Comparison of ENCODE assay signal across 8 cellular contexts in the genomic region with DNA sequence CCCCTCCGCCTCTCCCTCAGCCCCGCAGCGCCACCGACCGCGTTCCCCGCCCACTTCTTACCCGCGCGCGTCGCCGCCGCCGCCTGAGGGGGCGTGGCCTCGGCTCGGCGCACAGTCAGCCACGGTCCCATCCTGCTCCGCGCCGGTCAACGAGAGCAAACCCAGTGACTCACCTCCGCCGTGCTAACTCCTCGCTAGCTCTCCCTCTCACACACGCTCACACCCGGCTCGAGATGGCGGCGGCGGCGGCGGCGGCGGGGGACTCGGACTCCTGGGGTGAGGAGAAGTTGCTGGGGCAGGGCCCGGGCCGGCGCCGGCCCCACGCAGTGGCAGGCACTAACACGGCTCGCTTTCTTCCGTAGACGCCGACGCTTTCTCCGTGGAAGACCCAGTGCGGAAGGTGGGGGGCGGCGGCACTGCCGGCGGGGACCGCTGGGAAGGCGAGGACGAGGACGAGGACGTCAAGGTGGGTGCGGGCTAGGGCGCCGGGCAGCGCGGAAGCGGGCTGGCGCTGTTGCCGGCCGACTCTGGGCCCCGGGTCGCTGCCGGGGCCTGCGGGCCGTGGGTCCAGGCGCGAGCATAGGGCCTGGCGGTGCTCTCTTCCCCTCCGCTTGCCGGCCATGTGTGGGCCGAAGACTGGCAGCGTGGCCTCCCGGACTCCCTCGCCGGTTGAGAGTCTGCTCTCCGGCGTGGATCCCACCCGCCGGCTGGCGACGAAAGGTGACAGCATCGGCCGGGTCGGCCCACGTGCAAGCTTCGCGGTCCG. TPM values are rescaled to one million over a fixed set of nuclear protein-coding genes. Genes with fewer than 3 reads are reported as not detected.
A peak's percentile ranks its signal among the peaks of the same experiment; 100 is the strongest.
DNase-seq lines count a peak whose midpoint lies in the region; ATAC-seq and TF ChIP-seq lines count a peak whose summit lies in the region.

A gene with protein sequence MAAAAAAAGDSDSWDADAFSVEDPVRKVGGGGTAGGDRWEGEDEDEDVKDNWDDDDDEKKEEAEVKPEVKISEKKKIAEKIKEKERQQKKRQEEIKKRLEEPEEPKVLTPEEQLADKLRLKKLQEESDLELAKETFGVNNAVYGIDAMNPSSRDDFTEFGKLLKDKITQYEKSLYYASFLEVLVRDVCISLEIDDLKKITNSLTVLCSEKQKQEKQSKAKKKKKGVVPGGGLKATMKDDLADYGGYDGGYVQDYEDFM (plus strand): TSS at position 186 of the 766 bp plus-strand sequence. CDS start 48 bp downstream, at position 234.

- peaks cover 51% of the 10 kb centered on the region for H3K4me1 Mint-ChIP-seq in activated naive CD8-positive, alpha-beta T cell (ENCODE audit: low read depth)
- peaks cover 43% of the 10 kb centered on the region for H3K4me1 Mint-ChIP-seq in osteocyte (ENCODE audit: unreplicated experiment)

- no peaks in the 10 kb centered on the region for H3K27me3 Mint-ChIP-seq in activated naive CD8-positive, alpha-beta T cell
- no peaks in the 10 kb centered on the region for H3K27me3 Mint-ChIP-seq in osteocyte (ENCODE audit: unreplicated experiment)

- peaks cover 17% of the 10 kb centered on the region for H3K36me3 Mint-ChIP-seq in activated naive CD8-positive, alpha-beta T cell
- H3K36me3 Mint-ChIP-seq in osteocyte (ENCODE audit: unreplicated experiment): peaks cover 14% of the 10 kb centered on the region

- DNase-seq in NCI-H1048 (lab: John Stamatoyannopoulos, UW) (peak; percentile 84), SKM-1 (lab: John Stamatoyannopoulos, UW; ENCODE audit: unreplicated experiment) (peak; percentile 89), head of caudate nucleus (peak; percentile 86 to 98 (median 95)), osteocyte (ENCODE audit: extremely low spot score, unreplicated experiment) (peak; percentile 98), thoracic aorta (ENCODE audit: low spot score) (peak; percentile 89)

- H3K4me3 Mint-ChIP-seq in activated naive CD8-positive, alpha-beta T cell: peak within 1 kb of the TSS; percentile 94
- H3K4me3 Mint-ChIP-seq in osteocyte (ENCODE audit: unreplicated experiment): peak within 1 kb of the TSS; percentile 86

- H3K27me3 ChIP-seq in thoracic aorta (replicated peaks; ENCODE audit: insufficient read depth): no peaks in the 10 kb centered on the region

- H3K9me3 ChIP-seq in thoracic aorta: no peaks in the 10 kb centered on the region

- no peaks in the 10 kb centered on the region for H3K9me3 Mint-ChIP-seq in activated naive CD8-positive, alpha-beta T cell (ENCODE audit: low read depth)
- no peaks in the 10 kb centered on the region for H3K9me3 Mint-ChIP-seq in osteocyte (ENCODE audit: unreplicated experiment)

- TF ChIP-seq CTCF in osteocyte (IDR thresholded peaks at IDR 0.05) (no peak), thoracic aorta (IDR thresholded peaks at IDR 0.05) (no peak)

- ATAC-seq in HG02588 (IDR thresholded peaks at IDR 0.05; ENCODE audit: unreplicated experiment) (peak; percentile 83), thoracic aorta (ENCODE audit: insufficient number of reproducible peaks, low FRiP score, low read depth) (peak; percentile 89)

- H3K4me1 ChIP-seq in thoracic aorta (ENCODE audit: control insufficient read depth in 1 of 2, low read depth in 2 of 2): peaks cover 16 to 53% of the 10 kb centered on the region in 2 donors

- H3K27ac Mint-ChIP-seq in activated naive CD8-positive, alpha-beta T cell: peak within 1 kb of the TSS; percentile 97
- peak within 1 kb of the TSS; percentile 97 for H3K27ac Mint-ChIP-seq in osteocyte (ENCODE audit: unreplicated experiment)

- H3K4me3 ChIP-seq in GM08714 (ENCODE audit: low read length) (peak within 1 kb of the TSS; percentile 93), thoracic aorta (peak within 1 kb of the TSS; percentile 94)

- peak within 1 kb of the TSS; percentile 98 to 99 for H3K27ac ChIP-seq in thoracic aorta

- intact Hi-C loops in head of caudate nucleus (cut with DNase I): loop anchor here (1.0 to 5.0 kb wide), 2 partner anchors 110 to 250 kb away; a partner anchor contains a TSS

- H3K36me3 ChIP-seq in thoracic aorta: no peaks in the 10 kb centered on the region

RNA-seq across cellular contexts. Expression of the gene that starts here (rescaled TPM):
- total RNA-seq in osteocyte: 82.1 and 94.2 TPM in 2 replicates
- total RNA-seq in thoracic aorta: 10 to 100 TPM; 32.2 to 68.1 TPM

Comparison
In these comparisons a context has a peak if more than half of its experiments do, and no peak if none do; other contexts are left out.
1. Peak in every context shown above with its lines: DNase-seq, ATAC-seq, H3K4me3 ChIP-seq and H3K27ac ChIP-seq.